10 cellular contexts compared by ENCODE assay signal in the genomic region with DNA sequence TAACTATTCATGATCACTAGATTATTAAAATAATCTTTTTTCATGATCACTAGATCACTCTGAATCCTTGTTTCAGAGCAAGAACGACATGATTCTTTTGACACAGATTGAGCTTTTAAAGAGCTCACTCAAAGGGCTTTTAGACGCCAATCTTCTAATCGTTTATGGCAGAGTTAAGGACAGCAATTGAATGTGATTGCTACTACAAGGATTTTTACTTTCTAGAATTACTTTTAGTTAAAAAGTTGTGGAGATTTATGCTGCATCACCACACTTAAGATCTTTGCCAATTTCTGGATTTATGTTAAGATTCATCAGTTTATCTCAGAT. TPM values are rescaled to one million over a fixed set of nuclear protein-coding genes. Genes with fewer than 3 reads are reported as not detected.
DNase-seq lines count a peak whose midpoint lies in the region; ATAC-seq and TF ChIP-seq lines count a peak whose summit lies in the region.
"Had no signal": no experiment of that assay in that cellular context is flagged by ENCODE, and none has a peak within 500 bp of the region (broad histone marks: within the 10 kb centered on the region; RNA-seq: fewer than 3 reads in every experiment).

No MANE protein-coding gene starts in this region.

- peaks cover 29% of the 10 kb centered on the region for H3K4me1 Mint-ChIP-seq in activated CD8-positive, alpha-beta memory T cell treated with anti-CD3 and anti-CD28 coated beads, Interleukin-2, amount 10 ng/mL, durations not matched to agents 7 days and 5 days

- ATAC-seq in activated CD8-positive, alpha-beta memory T cell treated with anti-CD3 and anti-CD28 coated beads, Interleukin-2, amount 10 ng/mL, durations not matched to agents 7 days and 5 days, result no peak
- ATAC-seq in PC-3, result no peak

- TF ChIP-seq CTCF in PC-3 (conservative IDR thresholded peaks at IDR 0.05; ENCODE audit: low read depth, low read length) (no peak), epithelial cell of esophagus (IDR thresholded peaks at IDR 0.05; ENCODE audit: insufficient read depth, low read depth, low read length, missing control alignments) (no peak)

- H3F3A ChIP-seq in PC-3 (ENCODE audit: low read length, unreplicated experiment), result no peaks in the 10 kb centered on the region

- H3K4me3 ChIP-seq in PC-3 (ENCODE audit: low read length) (peak overlapping the region; percentile 96), epithelial cell of esophagus (ENCODE audit: low read length) (peak overlapping the region; percentile 84), skeletal muscle satellite cell (ENCODE audit: low read length) (peak overlapping the region; percentile 83)

- H3K27me3 Mint-ChIP-seq in activated CD8-positive, alpha-beta memory T cell treated with anti-CD3 and anti-CD28 coated beads, Interleukin-2, amount 10 ng/mL, durations not matched to agents 7 days and 5 days, result no peaks in the 10 kb centered on the region

- BruUV-seq in PC-3 (replicated peaks; lab: Mats Ljungman, UMichigan), result no TSS peak

- H3K36me3 ChIP-seq in PC-3 (ENCODE audit: low read depth, low read length) (peaks cover 26% of the 10 kb centered on the region; the same call in 1 of the 2 replicates), skeletal muscle satellite cell (ENCODE audit: insufficient read depth, low read length) (peaks cover 29% of the 10 kb centered on the region)

- H3K27me3 ChIP-seq in PC-3 (ENCODE audit: low read length), result no peaks in the 10 kb centered on the region
- no peaks in the 10 kb centered on the region for H3K27me3 ChIP-seq in skeletal muscle satellite cell (ENCODE audit: control insufficient read depth, insufficient read depth, low read length)

- H3K9me2 ChIP-seq in PC-3 (replicated peaks; ENCODE audit: low read length), result no peaks in the 10 kb centered on the region

- peak overlapping the region; percentile 100 for H3K27ac Mint-ChIP-seq in activated CD8-positive, alpha-beta memory T cell treated with anti-CD3 and anti-CD28 coated beads, Interleukin-2, amount 10 ng/mL, durations not matched to agents 7 days and 5 days

- no peaks in the 10 kb centered on the region for H3K9me3 Mint-ChIP-seq in activated CD8-positive, alpha-beta memory T cell treated with anti-CD3 and anti-CD28 coated beads, Interleukin-2, amount 10 ng/mL, durations not matched to agents 7 days and 5 days (ENCODE audit: low read depth)

- intact Hi-C loops in PC-3 (cut with micrococcal nuclease), result loop anchor here (2.0 kb wide), 1 partner anchor 57 kb away; the partner anchor contains the start of gene SUPT20H

- POLR2A ChIA-PET in PC-3 (lab: Charles Lee; ENCODE audit: unreplicated experiment), result no interaction called here

- H3K4me2 ChIP-seq in PC-3 (ENCODE audit: low read length), result peak overlapping the region; percentile 93
- H3K4me2 ChIP-seq in skeletal muscle satellite cell (ENCODE audit: low read length), result peak overlapping the region; percentile 95

- H3K27ac ChIP-seq in PC-3 (ENCODE audit: low read length), result no peak overlapping the region

- peak overlapping the region; percentile 96; the same call in 1 of the 2 replicates for H3K9ac ChIP-seq in PC-3 (ENCODE audit: low read length)
- H3K9ac ChIP-seq in skeletal muscle satellite cell (ENCODE audit: low read depth, low read length), result peak overlapping the region; percentile 95

- peak overlapping the region; percentile 100 for H3K4me3 Mint-ChIP-seq in activated CD8-positive, alpha-beta memory T cell treated with anti-CD3 and anti-CD28 coated beads, Interleukin-2, amount 10 ng/mL, durations not matched to agents 7 days and 5 days

- H3K36me3 Mint-ChIP-seq in activated CD8-positive, alpha-beta memory T cell treated with anti-CD3 and anti-CD28 coated beads, Interleukin-2, amount 10 ng/mL, durations not matched to agents 7 days and 5 days, result peaks cover 41% of the 10 kb centered on the region

- H2AFZ ChIP-seq in PC-3 (ENCODE audit: low read length), result peak overlapping the region; percentile 5; the same call in 1 of the 2 replicates

- no peaks in the 10 kb centered on the region for H4K20me1 ChIP-seq in PC-3 (ENCODE audit: low read length)

- peaks cover 38% of the 10 kb centered on the region for H3K79me2 ChIP-seq in PC-3 (ENCODE audit: low read length)

- peaks cover 12% of the 10 kb centered on the region for H3K4me1 ChIP-seq in PC-3 (ENCODE audit: insufficient read depth, low read length)
- peaks cover 24% of the 10 kb centered on the region for H3K4me1 ChIP-seq in skeletal muscle satellite cell (ENCODE audit: control insufficient read depth, insufficient read depth, low read length)

- CTCF ChIA-PET in activated CD8-positive, alpha-beta memory T cell treated with anti-CD3 and anti-CD28 coated beads, Interleukin-2, amount 10 ng/mL, durations not matched to agents 7 days and 5 days (lab: Charles Lee), result no interaction called here
- CTCF ChIA-PET in PC-3 (lab: Charles Lee), result no interaction called here

- DNase-seq in activated CD8-positive, alpha-beta memory T cell treated with anti-CD3 and anti-CD28 coated beads, Interleukin-2, amount 10 ng/mL, durations not matched to agents 7 days and 5 days, result no peak
- DNase-seq in activated CD8-positive, alpha-beta memory T cell treated with anti-CD3 and anti-CD28 coated beads for 24 hours, result no peak
- DNase-seq in PC-3, result no peak
- DNase-seq in epithelial cell of esophagus (ENCODE audit: low read depth), result no peak
- DNase-seq in SHP77 (lab: John Stamatoyannopoulos, UW), result no peak
- no peak for DNase-seq in NCI-H510A (lab: John Stamatoyannopoulos, UW)
- no peak for DNase-seq in HK-2 (ENCODE audit: unreplicated experiment)
- DNase-seq: activated CD4-positive, CD25-positive, alpha-beta regulatory T cell; stimulated activated CD4-positive, alpha-beta T cell treated with anti-CD3 and anti-CD28 coated beads, Interleukin-12 subunit alpha, Interleukin-12 subunit beta, amount 100 ng/mL, for 4 hours had no signal

- H3K9me3 ChIP-seq in PC-3 (ENCODE audit: low read length) (no peaks in the 10 kb centered on the region), skeletal muscle satellite cell (replicated peaks; ENCODE audit: low read length) (no peaks in the 10 kb centered on the region)

RNA-seq across cellular contexts. Expression of gene EXOSC8, which starts 1.3 kb away (rescaled TPM):
- 100 to 1,000 TPM; 111 to 128 TPM for total RNA-seq in activated CD8-positive, alpha-beta memory T cell treated with anti-CD3 and anti-CD28 coated beads, Interleukin-2, amount 10 ng/mL, durations not matched to agents 7 days and 5 days
- 29.9 and 43.6 TPM in 2 replicates for total RNA-seq in PC-3 (2014; rRNA removed)
- 31.7 and 34.7 TPM in 2 replicates for total RNA-seq in skeletal muscle satellite cell (2012; rRNA removed)

RNA-seq across cellular contexts. Expression of gene ALG5, which starts 2.7 kb away (rescaled TPM):
- 10 to 100 TPM; 27.3 to 33.0 TPM for total RNA-seq in activated CD8-positive, alpha-beta memory T cell treated with anti-CD3 and anti-CD28 coated beads, Interleukin-2, amount 10 ng/mL, durations not matched to agents 7 days and 5 days
- 17.9 and 19.7 TPM in 2 replicates for total RNA-seq in PC-3 (2014; rRNA removed)
- 42.1 and 49.6 TPM in 2 replicates for total RNA-seq in skeletal muscle satellite cell (2012; rRNA removed)

RNA-seq across cellular contexts. Expression of gene SUPT20H, which starts 57.6 kb away (rescaled TPM):
- 10 to 100 TPM; 71.0 to 78.2 TPM for total RNA-seq in activated CD8-positive, alpha-beta memory T cell treated with anti-CD3 and anti-CD28 coated beads, Interleukin-2, amount 10 ng/mL, durations not matched to agents 7 days and 5 days
- 16.8 and 18.1 TPM in 2 replicates for total RNA-seq in PC-3 (2014; rRNA removed)
- total RNA-seq in skeletal muscle satellite cell (2012; rRNA removed), result 28.2 and 43.6 TPM in 2 replicates
